ENCODE assay signal across 7 cellular contexts in the genomic region with DNA sequence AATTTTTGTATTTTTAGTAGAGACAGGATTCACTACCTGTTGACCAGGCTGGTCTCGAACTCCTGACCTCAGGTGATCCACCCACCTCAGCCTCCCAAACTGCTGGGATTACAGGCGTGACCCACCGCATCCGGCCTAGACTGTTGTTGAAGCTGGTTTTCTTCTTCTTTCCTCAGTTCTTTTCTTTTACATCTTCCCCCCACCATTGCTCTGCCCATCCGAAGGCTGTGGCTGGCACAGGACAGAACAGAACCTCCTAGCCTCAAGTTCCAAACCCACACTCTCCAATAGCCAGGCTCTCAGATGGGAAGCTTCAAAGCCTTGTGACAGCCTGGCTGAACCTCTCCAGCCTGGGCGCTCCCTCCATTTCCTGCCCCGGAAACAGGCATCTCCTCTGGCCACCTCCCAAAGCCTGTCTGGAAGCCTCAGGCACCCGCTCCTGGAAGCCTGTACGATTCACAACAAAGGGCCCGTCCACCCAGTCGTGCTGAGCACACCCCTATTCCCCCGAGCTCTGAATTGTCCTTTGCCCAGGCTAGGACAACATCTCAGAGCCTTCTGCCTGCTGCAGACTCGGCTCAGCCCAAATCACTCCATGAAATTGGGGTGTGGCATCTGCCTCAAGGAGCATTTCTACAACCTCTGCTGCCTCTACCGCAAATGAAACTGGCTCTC.
A peak's percentile ranks its signal among the peaks of the same experiment; 100 is the strongest.
DNase-seq lines count a peak whose midpoint lies in the region; ATAC-seq and TF ChIP-seq lines count a peak whose summit lies in the region.
"Not testable (repeated sequence)": the region's sequence is repeated elsewhere in the genome, so short reads cannot be mapped to it uniquely, and the experiment has no call there.

No MANE protein-coding gene starts in this region.

- CTCF ChIA-PET in activated CD8-positive, alpha-beta memory T cell treated with anti-CD3 and anti-CD28 coated beads, Interleukin-2, amount 10 ng/mL, durations not matched to agents 7 days and 5 days (lab: Charles Lee) = not testable (repeated sequence)

- H3K27me3 Mint-ChIP-seq in activated CD8-positive, alpha-beta memory T cell treated with anti-CD3 and anti-CD28 coated beads, Interleukin-2, amount 10 ng/mL, durations not matched to agents 7 days and 5 days = not testable (repeated sequence)

- not testable (repeated sequence) for TF ChIP-seq POLR2A in suprapubic skin (IDR thresholded peaks at IDR 0.05)

- not testable (repeated sequence) for H3K4me3 ChIP-seq in RWPE2 (ENCODE audit: severe bottlenecking); dorsolateral prefrontal cortex; suprapubic skin

- H3K9me3 Mint-ChIP-seq in activated CD8-positive, alpha-beta memory T cell treated with anti-CD3 and anti-CD28 coated beads, Interleukin-2, amount 10 ng/mL, durations not matched to agents 7 days and 5 days (ENCODE audit: low read depth) = not testable (repeated sequence)

- WGBS in suprapubic skin = 87% methylated on average over 12 of the region's 14 CpGs

- not testable (repeated sequence) for H3K27me3 ChIP-seq in RWPE2 (ENCODE audit: insufficient read depth, poor library complexity, severe bottlenecking); dorsolateral prefrontal cortex; suprapubic skin

- H3K36me3 ChIP-seq in RWPE2 (ENCODE audit: low read depth) = not testable (repeated sequence)
- H3K36me3 ChIP-seq in suprapubic skin = peaks cover 17% of the 10 kb centered on the region

- H3K4me1 Mint-ChIP-seq in activated CD8-positive, alpha-beta memory T cell treated with anti-CD3 and anti-CD28 coated beads, Interleukin-2, amount 10 ng/mL, durations not matched to agents 7 days and 5 days = not testable (repeated sequence)

- intact Hi-C loops in dorsolateral prefrontal cortex (cut with DNase I) = loop anchor here in 1 of 2 donors (10.0 kb wide), 1 partner anchor 274 kb away; no protein-coding TSS in a partner anchor
- intact Hi-C loops in left ventricle myocardium superior (cut with micrococcal nuclease); posterior vena cava (cut with DNase I): not testable (repeated sequence)

- DNase-seq in RWPE2 (ENCODE audit: low spot score) = peak; percentile 86
- peak; percentile 53 for DNase-seq in activated CD8-positive, alpha-beta memory T cell treated with anti-CD3 and anti-CD28 coated beads, Interleukin-2, amount 10 ng/mL, durations not matched to agents 7 days and 5 days
- peak in 7 of 10 donors; percentile 7 to 62 (median 39) for DNase-seq in dorsolateral prefrontal cortex
- DNase-seq in left ventricle myocardium superior = peak; percentile 35
- DNase-seq in mesenteric fat pad (ENCODE audit: low spot score) = peak; percentile 91
- peak; percentile 91 for DNase-seq in posterior vena cava (ENCODE audit: low spot score)
- DNase-seq in suprapubic skin (ENCODE audit: low spot score in 2 of 2) = peak; percentile 73 to 79

- H3K9me3 ChIP-seq in RWPE2 (ENCODE audit: severe bottlenecking); suprapubic skin: not testable (repeated sequence)

- not testable (repeated sequence) for TF ChIP-seq EP300 in suprapubic skin (IDR thresholded peaks at IDR 0.05)

- not testable (repeated sequence) for TF ChIP-seq CTCF in RWPE2 (IDR thresholded peaks at IDR 0.05; ENCODE audit: poor library complexity, severe bottlenecking); dorsolateral prefrontal cortex (IDR thresholded peaks at IDR 0.05 in 54 of 56, conservative IDR thresholded peaks at IDR 0.05 in 2 of 56; ENCODE audit: low read depth in 1 of 56, partially characterized antibody in 56 of 56); suprapubic skin (IDR thresholded peaks at IDR 0.05)

- not testable (repeated sequence) for H3K36me3 Mint-ChIP-seq in activated CD8-positive, alpha-beta memory T cell treated with anti-CD3 and anti-CD28 coated beads, Interleukin-2, amount 10 ng/mL, durations not matched to agents 7 days and 5 days

- ATAC-seq in RWPE2 (ENCODE audit: low read depth); activated CD8-positive, alpha-beta memory T cell treated with anti-CD3 and anti-CD28 coated beads, Interleukin-2, amount 10 ng/mL, durations not matched to agents 7 days and 5 days; left ventricle myocardium superior: not testable (repeated sequence)

- not testable (repeated sequence) for H3K27ac Mint-ChIP-seq in activated CD8-positive, alpha-beta memory T cell treated with anti-CD3 and anti-CD28 coated beads, Interleukin-2, amount 10 ng/mL, durations not matched to agents 7 days and 5 days

- not testable (repeated sequence) for H3K4me3 Mint-ChIP-seq in activated CD8-positive, alpha-beta memory T cell treated with anti-CD3 and anti-CD28 coated beads, Interleukin-2, amount 10 ng/mL, durations not matched to agents 7 days and 5 days

- H3K27ac ChIP-seq in RWPE2 (ENCODE audit: poor library complexity, severe bottlenecking); suprapubic skin: not testable (repeated sequence)
- peak overlapping the region in 12 of 59 donors; percentile 1 to 74 (median 30) for H3K27ac ChIP-seq in dorsolateral prefrontal cortex

- not testable (repeated sequence) for H3K4me1 ChIP-seq in RWPE2 (ENCODE audit: insufficient read depth, poor library complexity, severe bottlenecking); suprapubic skin

Comparison
In these comparisons a context has a peak if more than half of its experiments do, and no peak if none do; other contexts are left out.
1. DNase-seq: peak in every context shown above with its lines; median percentile 91 in mesenteric fat pad; 91 in posterior vena cava; 86 in RWPE2; 76 in suprapubic skin; 53 in activated CD8-positive, alpha-beta memory T cell treated with anti-CD3 and anti-CD28 coated beads, Interleukin-2, amount 10 ng/mL, durations not matched to agents 7 days and 5 days; 39 in dorsolateral prefrontal cortex; 35 in left ventricle myocardium superior.